ENCODE assay signal across 20 cellular contexts in genomic region chr15:70825841-70826240, GRCh38. TPM values are rescaled to one million over a fixed set of nuclear protein-coding genes. Genes with fewer than 3 reads are reported as not detected.
DNase-seq lines count a peak whose midpoint lies in the region; ATAC-seq and TF ChIP-seq lines count a peak whose summit lies in the region.
"Had no signal": no experiment of that assay in that cellular context is flagged by ENCODE, and none has a peak within 500 bp of the region (broad histone marks: within the 10 kb centered on the region; RNA-seq: fewer than 3 reads in every experiment).

No MANE protein-coding gene starts in this region.

- H3K79me2 ChIP-seq in GM23338 (replicated peaks; ENCODE audit: insufficient read depth), result no peaks in the 10 kb centered on the region
- no peaks in the 10 kb centered on the region for H3K79me2 ChIP-seq in PC-9 (ENCODE audit: low read depth)
- H3K79me2 ChIP-seq in smooth muscle cell (ENCODE audit: low read depth), result no peaks in the 10 kb centered on the region
- H3K79me2 ChIP-seq: hepatocyte had no signal

- no peaks in the 10 kb centered on the region for H3K4me1 ChIP-seq in GM23338 (ENCODE audit: insufficient read depth)
- peaks cover 30% of the 10 kb centered on the region for H3K4me1 ChIP-seq in PC-9 (replicated peaks; ENCODE audit: insufficient read depth)
- H3K4me1 ChIP-seq in smooth muscle cell (ENCODE audit: low read depth), result no peaks in the 10 kb centered on the region

- CTCF ChIA-PET in PC-9 (lab: Charles Lee), result interaction anchor here (0.6 to 1.3 kb wide), 3 partner anchors 17 to 49 kb away, joined by 3 to 5 read pairs (median 4); no protein-coding TSS in a partner anchor

- no peak overlapping the region for H3K4me2 ChIP-seq in GM23338
- no peak overlapping the region for H3K4me2 ChIP-seq in PC-9
- peak overlapping the region; percentile 70 for H3K4me2 ChIP-seq in smooth muscle cell

- H3K9me3 ChIP-seq in PC-9 (ENCODE audit: insufficient read depth, low read depth) (no peaks in the 10 kb centered on the region), smooth muscle cell (replicated peaks; ENCODE audit: low read depth) (no peaks in the 10 kb centered on the region)

- no peak overlapping the region for H3K27ac ChIP-seq in GM23338 (ENCODE audit: low read depth)
- H3K27ac ChIP-seq in PC-9, result peak overlapping the region; percentile 90
- H3K27ac ChIP-seq in epithelial cell of prostate, result peak overlapping the region; percentile 84
- peak overlapping the region; percentile 84 for H3K27ac ChIP-seq in smooth muscle cell (ENCODE audit: low read depth)
- H3K27ac ChIP-seq: cardiac muscle cell, HL-60 had no signal

- no peaks in the 10 kb centered on the region for H3K36me3 ChIP-seq in GM23338 (ENCODE audit: insufficient read depth)
- H3K36me3 ChIP-seq in PC-9 (ENCODE audit: low read depth), result no peaks in the 10 kb centered on the region
- no peaks in the 10 kb centered on the region for H3K36me3 ChIP-seq in smooth muscle cell (ENCODE audit: low read depth)
- H3K36me3 ChIP-seq: cardiac muscle cell had no signal

- no peak for DNase-seq in GM23338 (ENCODE audit: low spot score)
- DNase-seq in PC-9, result no peak
- DNase-seq in epithelial cell of prostate (ENCODE audit: low read depth, low spot score), result no peak
- no peak for DNase-seq in smooth muscle cell (lab: John Stamatoyannopoulos, UW; ENCODE audit: unreplicated experiment)
- no peak for DNase-seq in activated naive CD4-positive, alpha-beta T cell treated with Interleukin-2 at 50 U/mL for 16 hours
- no peak for DNase-seq in SIG-M5 (lab: John Stamatoyannopoulos, UW)
- no peak for DNase-seq in CD14-positive monocyte (ENCODE audit: low spot score)
- DNase-seq in putamen (ENCODE audit: low spot score), result no peak
- DNase-seq: activated CD4-positive, CD25-positive, alpha-beta regulatory T cell treated with anti-CD3 and anti-CD28 coated beads, Interleukin-2, amount 50 U/mL, for 72 hours; activated naive CD4-positive, alpha-beta T cell; activated T-cell treated with anti-CD3 and anti-CD28 coated beads, Interleukin-2, amount 50 U/mL, for 24 hours; GOT3; stimulated activated naive B cell treated with anti-CD40 and anti-IgM and Interleukin-4, amounts not matched to agents 10 μg/mL and 1 μg/mL and 100 μg/mL, for 72 hours had no signal

- no peak overlapping the region for H3K4me3 ChIP-seq in GM23338
- no peak overlapping the region for H3K4me3 ChIP-seq in PC-9
- no peak overlapping the region for H3K4me3 ChIP-seq in smooth muscle cell
- H3K4me3 ChIP-seq: cardiac muscle cell, hepatocyte, skin epidermis had no signal

- intact Hi-C loops in PC-9 (cut with micrococcal nuclease; ENCODE audit: unreplicated experiment) (loop anchor here (1.0 to 10.0 kb wide), 4 partner anchors 8 to 619 kb away; partner anchors contain the start of genes LRRC49 and THAP10), CD14-positive monocyte (cut with micrococcal nuclease) (no loop called here)

- H3K9me2 ChIP-seq in GM23338 (ENCODE audit: insufficient read depth), result no peaks in the 10 kb centered on the region
- H3K9me2 ChIP-seq in PC-9 (ENCODE audit: insufficient read depth), result no peaks in the 10 kb centered on the region

- WGBS in smooth muscle cell (ENCODE audit: low lambda C conversion rate), result 92% methylated on average over 8 of the region's 8 CpGs

- H3K27me3 ChIP-seq in GM23338 (ENCODE audit: insufficient read depth) (no peaks in the 10 kb centered on the region), PC-9 (ENCODE audit: insufficient read depth, low read depth) (no peaks in the 10 kb centered on the region), smooth muscle cell (ENCODE audit: low read depth) (no peaks in the 10 kb centered on the region)
- H3K27me3 ChIP-seq: cardiac muscle cell, foreskin keratinocyte, hepatocyte had no signal

- H3K27me3 Mint-ChIP-seq in GM23338 (ENCODE audit: insufficient read depth, low read depth, poor library complexity), result peaks cover 3% of the 10 kb centered on the region
- H3K27me3 Mint-ChIP-seq in CD14-positive monocyte (ENCODE audit: low read depth in 3 of 3), result peaks cover 2 to 8% (median 4%) of the 10 kb centered on the region in 3 donors

- H3K4me3 Mint-ChIP-seq in GM23338 (no peak overlapping the region), CD14-positive monocyte (no peak overlapping the region)
- H3K4me3 Mint-ChIP-seq: activated CD8-positive, alpha-beta T cell treated with anti-CD3 and anti-CD28 coated beads, Interleukin-2, amount 10 ng/mL, durations not matched to agents 7 days and 5 days; activated T-cell treated with anti-CD3 and anti-CD28 coated beads, Interleukin-2, amount 50 U/mL, for 24 hours; neural crest cell; stimulated activated naive B cell treated with anti-CD40 and anti-IgM and Interleukin-4, amounts not matched to agents 10 μg/mL and 1 μg/mL and 100 μg/mL, for 72 hours had no signal

- H3K9me3 Mint-ChIP-seq in GM23338, result peaks cover 4% of the 10 kb centered on the region; the same call in 1 of the 3 replicates
- peaks cover 0 to 1% (median 0%) of the 10 kb centered on the region in 7 donors for H3K9me3 Mint-ChIP-seq in CD14-positive monocyte
- H3K9me3 Mint-ChIP-seq: activated T-cell treated with anti-CD3 and anti-CD28 coated beads, Interleukin-2, amount 50 U/mL, for 24 hours; neural crest cell had no signal

- no peak for ATAC-seq in GM23338
- ATAC-seq: activated CD8-positive, alpha-beta T cell treated with anti-CD3 and anti-CD28 coated beads, Interleukin-2, amount 10 ng/mL, durations not matched to agents 7 days and 5 days had no signal

- POLR2A ChIA-PET in PC-9 (lab: Charles Lee; ENCODE audit: unreplicated experiment), result no interaction called here

- no TSS peak for BruUV-seq in PC-9 (replicated peaks; lab: Mats Ljungman, UMichigan)

- H3K36me3 Mint-ChIP-seq in GM23338 (ENCODE audit: low read depth) (no peaks in the 10 kb centered on the region), CD14-positive monocyte (no peaks in the 10 kb centered on the region)
- H3K36me3 Mint-ChIP-seq: stimulated activated naive B cell treated with anti-CD40 and anti-IgM and Interleukin-4, amounts not matched to agents 10 μg/mL and 1 μg/mL and 100 μg/mL, for 72 hours had no signal

- H3K9ac ChIP-seq in smooth muscle cell (ENCODE audit: low read depth), result no peak overlapping the region

- peak overlapping the region; percentile 83 for H2AFZ ChIP-seq in GM23338
- no peak overlapping the region for H2AFZ ChIP-seq in PC-9
- peak overlapping the region; percentile 36 for H2AFZ ChIP-seq in smooth muscle cell (ENCODE audit: low read depth)
- H2AFZ ChIP-seq: hepatocyte had no signal

- H4K20me1 ChIP-seq in GM23338 (replicated peaks; ENCODE audit: insufficient read depth), result no peaks in the 10 kb centered on the region
- H4K20me1 ChIP-seq in PC-9 (ENCODE audit: insufficient read depth), result no peaks in the 10 kb centered on the region
- no peaks in the 10 kb centered on the region for H4K20me1 ChIP-seq in smooth muscle cell (ENCODE audit: low read depth)

- TF ChIP-seq CTCF in GM23338 (conservative IDR thresholded peaks at IDR 0.05; ENCODE audit: low read depth in 2 of 2) (no peak), PC-9 (conservative IDR thresholded peaks at IDR 0.05) (no peak), smooth muscle cell (IDR thresholded peaks at IDR 0.05; ENCODE audit: borderline replicate concordance, insufficient read depth, poor library complexity, severe bottlenecking) (no peak), CD14-positive monocyte (IDR thresholded peaks at IDR 0.05) (no peak)

- H3K27ac Mint-ChIP-seq in GM23338 (no peak overlapping the region), CD14-positive monocyte (peak overlapping the region in 1 of 7 donors; percentile 16)
- H3K27ac Mint-ChIP-seq: activated CD8-positive, alpha-beta T cell treated with anti-CD3 and anti-CD28 coated beads, Interleukin-2, amount 10 ng/mL, durations not matched to agents 7 days and 5 days; activated T-cell treated with anti-CD3 and anti-CD28 coated beads, Interleukin-2, amount 50 U/mL, for 24 hours; stimulated activated naive B cell treated with anti-CD40 and anti-IgM and Interleukin-4, amounts not matched to agents 10 μg/mL and 1 μg/mL and 100 μg/mL, for 72 hours had no signal

- no peaks in the 10 kb centered on the region for H3F3A ChIP-seq in GM23338 (replicated peaks; ENCODE audit: low read depth)
- peaks cover 25% of the 10 kb centered on the region for H3F3A ChIP-seq in PC-9 (ENCODE audit: insufficient read depth, low read depth)
- peaks cover 10% of the 10 kb centered on the region for H3F3A ChIP-seq in smooth muscle cell (ENCODE audit: low read depth)

- H3K4me1 Mint-ChIP-seq in GM23338 (peaks cover 7% of the 10 kb centered on the region; the same call in 2 of the 3 replicates), CD14-positive monocyte (peaks cover 19% of the 10 kb centered on the region)
- H3K4me1 Mint-ChIP-seq: stimulated activated naive B cell treated with anti-CD40 and anti-IgM and Interleukin-4, amounts not matched to agents 10 μg/mL and 1 μg/mL and 100 μg/mL, for 72 hours had no signal

TF ChIP-seq in GM23338, 12 proteins besides CTCF, POLR2A, EP300 and RAD21 (continues in another document):
- TF ChIP-seq EZH2 (IDR thresholded peaks at IDR 0.05; ENCODE audit: low read depth, unreplicated experiment) (no peak), STAT1 (IDR thresholded peaks at IDR 0.05; ENCODE audit: unreplicated experiment) (no peak)

RNA-seq across cellular contexts. Expression of gene LARP6, which starts 28.1 kb away (rescaled TPM):
- 19.7 and 22.4 TPM in 2 replicates for total RNA-seq in GM23338 (2014; rRNA removed; shearing (Covaris generic))
- 18.0 and 20.0 TPM in 2 replicates for polyA plus RNA-seq in GM23338 (2016; fragmentation: Nextera tagmentation; extraction: Ambion mirVana)
- total RNA-seq in PC-9 (2021), result 31.2 and 33.4 TPM in 2 replicates
- 31.3 and 55.1 TPM in 2 replicates for total RNA-seq in smooth muscle cell
- polyA plus RNA-seq in smooth muscle cell, result 69.5 and 76.0 TPM in 2 replicates
- not detected for polyA plus RNA-seq in CD14-positive monocyte
- total RNA-seq: activated CD8-positive, alpha-beta T cell treated with anti-CD3 and anti-CD28 coated beads, Interleukin-2, amount 10 ng/mL, durations not matched to agents 7 days and 5 days had no signal
